ENCODE assay signal across 35 cellular contexts in the genomic region with DNA sequence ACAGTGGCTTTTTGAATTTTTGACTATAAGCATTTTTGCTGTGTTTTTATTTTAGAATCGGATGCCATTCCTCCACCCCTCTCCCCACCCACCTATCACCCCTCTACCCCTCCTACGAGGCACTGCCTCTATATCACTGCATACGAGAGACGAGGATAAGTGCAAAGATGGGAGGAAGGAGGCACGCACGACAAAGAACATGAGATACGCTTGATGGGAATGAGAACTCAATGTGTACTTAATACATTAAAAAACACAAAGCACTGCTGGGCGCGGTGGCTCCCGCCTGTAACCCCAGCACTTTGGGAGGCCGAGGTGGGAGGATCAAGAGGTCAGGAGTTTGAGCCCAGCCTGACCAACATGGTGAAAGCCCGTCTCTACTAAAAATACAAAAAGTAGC. TPM values are rescaled to one million over a fixed set of nuclear protein-coding genes. Genes with fewer than 3 reads are reported as not detected.
"Had no signal": no experiment of that assay in that cellular context is flagged by ENCODE, and none has a peak within 500 bp of the region (broad histone marks: within the 10 kb centered on the region; RNA-seq: fewer than 3 reads in every experiment).

No MANE protein-coding gene starts in this region.

- DNase-seq: Karpas-422, Kasumi-1, KG1, MG63, MM.1S, MV-4-11, NCI-H1048, NCI-H1092, NCI-H1092 treated with DMSO at 0.1 percent for 48 hours, NCI-H1105, NCI-H1105 treated with DMSO at 0.1 percent for 48 hours, NCI-H1417, NCI-H1417 treated with DMSO at 0.1 percent for 48 hours, NCI-H1436, NCI-H1436 treated with DMSO at 0.1 percent for 48 hours, NCI-H146, NCI-H1694, NCI-H1694 treated with DMSO at 0.1 percent for 48 hours, NCI-H187, NCI-H187 treated with DMSO at 0.1 percent for 48 hours, NCI-H1930, NCI-H2029, NCI-H2029 treated with DMSO at 0.1 percent for 48 hours, NCI-H2081, NCI-H2081 treated with DMSO at 0.1 percent for 48 hours, NCI-H2107, NCI-H2171, NCI-H2171 treated with DMSO at 0.1 percent for 48 hours, NCI-H2227 treated with DMSO at 0.1 percent for 48 hours, NCI-H226, NCI-H345, NCI-H446, NCI-H446 treated with DMSO at 0.1 percent for 48 hours had no signal

- H3K4me3 ChIP-seq: MG63 had no signal

- H3K4me2 ChIP-seq: KMS-11 had no signal

- H3K27me3 ChIP-seq: MG63 had no signal

- H3K36me3 ChIP-seq: MG63 had no signal

- H3K9me3 ChIP-seq: MG63 had no signal

- H3K27ac ChIP-seq: KMS-11 had no signal

RNA-seq across cellular contexts. Expression of gene USP43, which starts 8.8 kb away (rescaled TPM):
- total RNA-seq: LHCN-M2 had no signal
